ENCODE assay signal across 19 cellular contexts in genomic region chr15:92006186-92007028, GRCh38.
A peak's percentile ranks its signal among the peaks of the same experiment; 100 is the strongest.
DNase-seq lines count a peak whose midpoint lies in the region; ATAC-seq and TF ChIP-seq lines count a peak whose summit lies in the region.
"Had no signal": no experiment of that assay in that cellular context is flagged by ENCODE, and none has a peak within 500 bp of the region (broad histone marks: within the 10 kb centered on the region; RNA-seq: fewer than 3 reads in every experiment).

No MANE protein-coding gene starts in this region.

- no peak overlapping the region for H3K4me3 Mint-ChIP-seq in T-helper 2 cell treated with Interferon-gamma antibody and Interleukin-4, amounts not matched to agents 5 μg/mL and 100 μg/mL, for 36 hours
- H3K4me3 Mint-ChIP-seq: B cell had no signal

- H3K36me3 Mint-ChIP-seq in T-helper 2 cell treated with Interferon-gamma antibody and Interleukin-4, amounts not matched to agents 5 μg/mL and 100 μg/mL, for 36 hours (ENCODE audit: low read depth), result no peaks in the 10 kb centered on the region

- H3K27me3 ChIP-seq in upper lobe of right lung, result no peaks in the 10 kb centered on the region
- H3K27me3 ChIP-seq: MG63 had no signal

- intact Hi-C loops in mucosa of descending colon (cut with DNase I, micrococcal nuclease) (no loop called here), upper lobe of right lung (cut with DNase I) (no loop called here)

- H3K27me3 Mint-ChIP-seq in T-helper 2 cell treated with Interferon-gamma antibody and Interleukin-4, amounts not matched to agents 5 μg/mL and 100 μg/mL, for 36 hours (ENCODE audit: low read depth), result no peaks in the 10 kb centered on the region
- H3K27me3 Mint-ChIP-seq: B cell had no signal

- H3K36me3 ChIP-seq in mucosa of descending colon (ENCODE audit: low read depth) (no peaks in the 10 kb centered on the region), upper lobe of right lung (no peaks in the 10 kb centered on the region)
- H3K36me3 ChIP-seq: MG63 had no signal

- H3K4me3 ChIP-seq in mucosa of descending colon (no peak overlapping the region), upper lobe of right lung (no peak overlapping the region)
- H3K4me3 ChIP-seq: MG63 had no signal

- H3K4me1 ChIP-seq in mucosa of descending colon (ENCODE audit: low read depth) (peaks cover 16% of the 10 kb centered on the region), upper lobe of right lung (peaks cover 9% of the 10 kb centered on the region)

- DNase-seq in NCI-H1417 (lab: John Stamatoyannopoulos, UW) (peak in 2 of 3 experiments; percentile 33 to 68), NCI-H1417 treated with DMSO at 0.1 percent for 48 hours (lab: John Stamatoyannopoulos, UW) (no peak), foreskin melanocyte (peak; percentile 50), mucosa of descending colon (no peak), SKM-1 (lab: John Stamatoyannopoulos, UW; ENCODE audit: unreplicated experiment) (no peak), upper lobe of right lung (no peak)
- DNase-seq in T-helper 2 cell treated with Interferon-gamma antibody and Interleukin-4, amounts not matched to agents 5 μg/mL and 100 μg/mL, for 36 hours (ENCODE audit: low spot score), result no peak
- DNase-seq: 8988T, GF-D8, GOT3, Kasumi-1, MG63, NCI-H1048, NCI-H1694, NCI-H2081 treated with DMSO at 0.1 percent for 48 hours, NCI-H748 treated with DMSO at 0.1 percent for 48 hours had no signal

- TF ChIP-seq CTCF in mucosa of descending colon (IDR thresholded peaks at IDR 0.05), result no peak
- no peak for TF ChIP-seq CTCF in upper lobe of right lung (IDR thresholded peaks at IDR 0.05)

- ATAC-seq in mucosa of descending colon, result peak; percentile 54
- ATAC-seq in upper lobe of right lung, result no peak
- ATAC-seq in GM18498 (IDR thresholded peaks at IDR 0.05; ENCODE audit: unreplicated experiment), result no peak
- ATAC-seq: HCT116 had no signal

- no peak overlapping the region for H3K27ac Mint-ChIP-seq in T-helper 2 cell treated with Interferon-gamma antibody and Interleukin-4, amounts not matched to agents 5 μg/mL and 100 μg/mL, for 36 hours
- H3K27ac Mint-ChIP-seq: B cell had no signal

- no peaks in the 10 kb centered on the region for H3K9me3 Mint-ChIP-seq in T-helper 2 cell treated with Interferon-gamma antibody and Interleukin-4, amounts not matched to agents 5 μg/mL and 100 μg/mL, for 36 hours

- no peak overlapping the region for H3K27ac ChIP-seq in upper lobe of right lung

- no peaks in the 10 kb centered on the region for H3K9me3 ChIP-seq in mucosa of descending colon
- no peaks in the 10 kb centered on the region for H3K9me3 ChIP-seq in upper lobe of right lung
- H3K9me3 ChIP-seq: MG63 had no signal

- H3K4me1 Mint-ChIP-seq in T-helper 2 cell treated with Interferon-gamma antibody and Interleukin-4, amounts not matched to agents 5 μg/mL and 100 μg/mL, for 36 hours (ENCODE audit: low read depth), result peaks cover 35% of the 10 kb centered on the region

Comparison
In these comparisons a context has a peak if more than half of its experiments do, and no peak if none do; other contexts are left out.
1. DNase-seq: peak in NCI-H1417 (2 of 3) and foreskin melanocyte (single experiment); none in NCI-H1417 treated with DMSO at 0.1 percent for 48 hours (single experiment), mucosa of descending colon (0 of 3), SKM-1 (single experiment), upper lobe of right lung (single experiment) and T-helper 2 cell treated with Interferon-gamma antibody and Interleukin-4, amounts not matched to agents 5 μg/mL and 100 μg/mL, for 36 hours (single experiment).